Comparison of ENCODE assay signal across 1 cellular context in genomic region chr10:92886334-92886961, GRCh38.
TF ChIP-seq lines count a peak whose summit lies in the region.

No MANE protein-coding gene starts in this region.

TF ChIP-seq in HCT116, 20 proteins besides CTCF, POLR2A, EP300 and RAD21 (continued from another document):
- TF ChIP-seq, protein P1, sequence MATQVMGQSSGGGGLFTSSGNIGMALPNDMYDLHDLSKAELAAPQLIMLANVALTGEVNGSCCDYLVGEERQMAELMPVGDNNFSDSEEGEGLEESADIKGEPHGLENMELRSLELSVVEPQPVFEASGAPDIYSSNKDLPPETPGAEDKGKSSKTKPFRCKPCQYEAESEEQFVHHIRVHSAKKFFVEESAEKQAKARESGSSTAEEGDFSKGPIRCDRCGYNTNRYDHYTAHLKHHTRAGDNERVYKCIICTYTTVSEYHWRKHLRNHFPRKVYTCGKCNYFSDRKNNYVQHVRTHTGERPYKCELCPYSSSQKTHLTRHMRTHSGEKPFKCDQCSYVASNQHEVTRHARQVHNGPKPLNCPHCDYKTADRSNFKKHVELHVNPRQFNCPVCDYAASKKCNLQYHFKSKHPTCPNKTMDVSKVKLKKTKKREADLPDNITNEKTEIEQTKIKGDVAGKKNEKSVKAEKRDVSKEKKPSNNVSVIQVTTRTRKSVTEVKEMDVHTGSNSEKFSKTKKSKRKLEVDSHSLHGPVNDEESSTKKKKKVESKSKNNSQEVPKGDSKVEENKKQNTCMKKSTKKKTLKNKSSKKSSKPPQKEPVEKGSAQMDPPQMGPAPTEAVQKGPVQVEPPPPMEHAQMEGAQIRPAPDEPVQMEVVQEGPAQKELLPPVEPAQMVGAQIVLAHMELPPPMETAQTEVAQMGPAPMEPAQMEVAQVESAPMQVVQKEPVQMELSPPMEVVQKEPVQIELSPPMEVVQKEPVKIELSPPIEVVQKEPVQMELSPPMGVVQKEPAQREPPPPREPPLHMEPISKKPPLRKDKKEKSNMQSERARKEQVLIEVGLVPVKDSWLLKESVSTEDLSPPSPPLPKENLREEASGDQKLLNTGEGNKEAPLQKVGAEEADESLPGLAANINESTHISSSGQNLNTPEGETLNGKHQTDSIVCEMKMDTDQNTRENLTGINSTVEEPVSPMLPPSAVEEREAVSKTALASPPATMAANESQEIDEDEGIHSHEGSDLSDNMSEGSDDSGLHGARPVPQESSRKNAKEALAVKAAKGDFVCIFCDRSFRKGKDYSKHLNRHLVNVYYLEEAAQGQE (IDR thresholded peaks at IDR 0.05; ENCODE audit: low read depth), result no peak
- TF ChIP-seq CEBPB (IDR thresholded peaks at IDR 0.05; ENCODE audit: low read depth), result no peak
- TF ChIP-seq, protein P2, sequence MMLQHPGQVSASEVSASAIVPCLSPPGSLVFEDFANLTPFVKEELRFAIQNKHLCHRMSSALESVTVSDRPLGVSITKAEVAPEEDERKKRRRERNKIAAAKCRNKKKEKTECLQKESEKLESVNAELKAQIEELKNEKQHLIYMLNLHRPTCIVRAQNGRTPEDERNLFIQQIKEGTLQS (IDR thresholded peaks at IDR 0.05), result no peak
- no peak for TF ChIP-seq SIN3A (IDR thresholded peaks at IDR 0.05; ENCODE audit: low read depth)
- no peak for TF ChIP-seq ZFX (IDR thresholded peaks at IDR 0.05)
- no peak for TF ChIP-seq CBX3 (IDR thresholded peaks at IDR 0.05; ENCODE audit: low read depth)
- no peak for TF ChIP-seq EGR1 (IDR thresholded peaks at IDR 0.05; ENCODE audit: low read depth)
- TF ChIP-seq EZH2phosphoT487 (IDR thresholded peaks at IDR 0.05; ENCODE audit: borderline replicate concordance), result no peak
- no peak for TF ChIP-seq YY1 (IDR thresholded peaks at IDR 0.05; ENCODE audit: extremely low read depth, insufficient replicate concordance, low read depth, low read length)
- no peak for TF ChIP-seq ZNF274 (IDR thresholded peaks at IDR 0.05; ENCODE audit: low read depth, low read length)
- TF ChIP-seq JUND (IDR thresholded peaks at IDR 0.05), result no peak
- TF ChIP-seq FOSL1 (IDR thresholded peaks at IDR 0.05; ENCODE audit: low read depth), result no peak
- TF ChIP-seq POLR2AphosphoS5 (IDR thresholded peaks at IDR 0.05; ENCODE audit: low read depth, low read length), result no peak
- TF ChIP-seq MAX (IDR thresholded peaks at IDR 0.05), result no peak
- no peak for TF ChIP-seq EZH2 (IDR thresholded peaks at IDR 0.05)
- TF ChIP-seq SRF (IDR thresholded peaks at IDR 0.05; ENCODE audit: low read depth), result no peak
- TF ChIP-seq ELF1 (IDR thresholded peaks at IDR 0.05; ENCODE audit: borderline replicate concordance, low read depth), result no peak
